In the genomic region with DNA sequence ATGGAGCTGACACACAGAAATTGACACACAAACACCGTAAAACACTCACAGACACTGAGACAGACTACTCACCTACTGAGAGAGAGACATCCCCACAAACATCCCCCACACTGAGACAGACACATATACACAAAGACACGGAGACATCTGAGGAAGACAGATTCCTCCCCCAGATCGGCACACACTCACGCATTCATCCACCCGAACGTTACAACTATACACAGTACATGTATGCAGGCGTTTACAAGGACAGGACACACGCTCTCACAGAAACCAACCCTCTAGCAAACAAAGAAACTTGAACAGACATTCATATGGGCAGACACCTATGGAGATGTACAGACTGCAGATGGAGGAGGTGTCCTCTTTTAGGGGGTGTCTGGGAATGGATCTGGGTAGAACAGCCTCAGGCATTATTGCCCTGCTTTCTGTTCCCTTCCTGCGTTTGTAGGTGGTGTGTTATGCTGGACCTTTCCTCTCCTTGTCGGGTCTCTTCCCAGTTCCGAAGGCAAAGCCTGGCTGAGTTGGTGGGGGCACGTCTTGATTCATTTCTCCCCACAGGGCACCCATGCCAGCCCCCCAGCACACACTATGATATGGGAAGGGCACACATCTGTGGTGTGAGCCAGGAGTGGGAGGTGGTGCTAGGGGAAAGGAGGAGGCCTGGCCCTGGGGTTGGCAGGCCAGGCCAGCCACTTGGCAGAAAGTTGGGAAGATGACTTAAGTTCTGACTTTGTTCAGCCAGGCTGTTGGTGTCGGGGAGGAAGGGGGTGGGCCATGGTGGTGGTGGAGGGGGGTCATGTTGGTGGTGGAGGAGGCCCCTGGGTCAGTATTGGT, we compare ENCODE assay signal across 9 cellular contexts. TPM values are rescaled to one million over a fixed set of nuclear protein-coding genes. Genes with fewer than 3 reads are reported as not detected.
DNase-seq lines count a peak whose midpoint lies in the region; ATAC-seq and TF ChIP-seq lines count a peak whose summit lies in the region.
"Had no signal": no experiment of that assay in that cellular context is flagged by ENCODE, and none has a peak within 500 bp of the region (broad histone marks: within the 10 kb centered on the region; RNA-seq: fewer than 3 reads in every experiment).

No MANE protein-coding gene starts in this region.

- H3K4me1 ChIP-seq in HAP-1 (peaks cover 16% of the 10 kb centered on the region), smooth muscle cell (ENCODE audit: low read depth) (peaks cover 35% of the 10 kb centered on the region)
- H3K4me1 ChIP-seq: pancreas had no signal

- H3K4me3 ChIP-seq in HAP-1, result peak overlapping the region; percentile 72
- H3K4me3 ChIP-seq in smooth muscle cell, result peak overlapping the region; percentile 100

- H3F3A ChIP-seq in smooth muscle cell (ENCODE audit: low read depth), result peaks cover 19% of the 10 kb centered on the region

- peaks cover 46% of the 10 kb centered on the region for H4K20me1 ChIP-seq in smooth muscle cell (ENCODE audit: low read depth)

- H3K27me3 ChIP-seq in HAP-1 (ENCODE audit: low read depth) (no peaks in the 10 kb centered on the region), smooth muscle cell (ENCODE audit: low read depth) (no peaks in the 10 kb centered on the region)

- no peak for ATAC-seq in GM19351 (IDR thresholded peaks at IDR 0.05; ENCODE audit: unreplicated experiment)

- WGBS in smooth muscle cell (ENCODE audit: low lambda C conversion rate), result 12% methylated on average over 12 of the region's 13 CpGs

- H3K27ac ChIP-seq in smooth muscle cell (ENCODE audit: low read depth), result peak overlapping the region; percentile 72

- peaks cover 69% of the 10 kb centered on the region for H3K79me2 ChIP-seq in smooth muscle cell (ENCODE audit: low read depth)

- TF ChIP-seq CTCF in smooth muscle cell (IDR thresholded peaks at IDR 0.05; ENCODE audit: borderline replicate concordance, insufficient read depth, poor library complexity, severe bottlenecking), result no peak

- DNase-seq in HAP-1 (ENCODE audit: low spot score in 2 of 2) (peak in 1 of 2 experiments; percentile 38), amniotic epithelial cell (ENCODE audit: low read depth) (peak; percentile 48), iris pigment epithelial cell (ENCODE audit: low read depth) (peak; percentile 56), smooth muscle cell (lab: John Stamatoyannopoulos, UW; ENCODE audit: unreplicated experiment) (no peak)
- no peak for DNase-seq in stimulated activated naive CD4-positive, alpha-beta T cell (lab: John Stamatoyannopoulos, UW)
- DNase-seq in stimulated activated CD4-positive, alpha-beta T cell treated with anti-CD3 and anti-CD28 coated beads, Interleukin-4, amount 100 ng/mL, for 24 hours, result no peak
- DNase-seq in stimulated activated naive CD4-positive, alpha-beta T cell treated with Interleukin-2 at 50 U/mL for 16 hours (lab: John Stamatoyannopoulos, UW), result no peak

- peak overlapping the region; percentile 99 for H3K4me2 ChIP-seq in smooth muscle cell

- in situ Hi-C loops in HAP-1 (cut with MboI; ENCODE audit: low sequenced_read_pairs), result loop anchor here (5.0 kb wide), 1 partner anchor 112 kb away; no protein-coding TSS in a partner anchor

- H3K36me3 ChIP-seq in HAP-1 (replicated peaks) (no peaks in the 10 kb centered on the region), smooth muscle cell (ENCODE audit: low read depth) (no peaks in the 10 kb centered on the region)
- H3K36me3 ChIP-seq: pancreas had no signal

- H3K9me3 ChIP-seq in HAP-1 (no peaks in the 10 kb centered on the region), smooth muscle cell (replicated peaks; ENCODE audit: low read depth) (no peaks in the 10 kb centered on the region)
- H3K9me3 ChIP-seq: pancreas had no signal

- peak overlapping the region; percentile 90 for H3K9ac ChIP-seq in smooth muscle cell (ENCODE audit: low read depth)

- H2AFZ ChIP-seq in smooth muscle cell (ENCODE audit: low read depth), result peak overlapping the region; percentile 2

RNA-seq across cellular contexts. Expression of a gene that starts 1.5 kb away (rescaled TPM):
- total RNA-seq in smooth muscle cell, result 58.4 and 66.6 TPM in 2 replicates
- polyA plus RNA-seq in smooth muscle cell, result 40.9 and 41.2 TPM in 2 replicates

Comparison
In these comparisons a context has a peak if more than half of its experiments do, and no peak if none do; other contexts are left out.
1. DNase-seq: peak in amniotic epithelial cell (single experiment) and iris pigment epithelial cell (single experiment); none in smooth muscle cell (single experiment), stimulated activated naive CD4-positive, alpha-beta T cell (0 of 6), stimulated activated CD4-positive, alpha-beta T cell treated with anti-CD3 and anti-CD28 coated beads, Interleukin-4, amount 100 ng/mL, for 24 hours (single experiment) and stimulated activated naive CD4-positive, alpha-beta T cell treated with Interleukin-2 at 50 U/mL for 16 hours (single experiment).